Comparison of ENCODE assay signal across 16 cellular contexts in the genomic region with DNA sequence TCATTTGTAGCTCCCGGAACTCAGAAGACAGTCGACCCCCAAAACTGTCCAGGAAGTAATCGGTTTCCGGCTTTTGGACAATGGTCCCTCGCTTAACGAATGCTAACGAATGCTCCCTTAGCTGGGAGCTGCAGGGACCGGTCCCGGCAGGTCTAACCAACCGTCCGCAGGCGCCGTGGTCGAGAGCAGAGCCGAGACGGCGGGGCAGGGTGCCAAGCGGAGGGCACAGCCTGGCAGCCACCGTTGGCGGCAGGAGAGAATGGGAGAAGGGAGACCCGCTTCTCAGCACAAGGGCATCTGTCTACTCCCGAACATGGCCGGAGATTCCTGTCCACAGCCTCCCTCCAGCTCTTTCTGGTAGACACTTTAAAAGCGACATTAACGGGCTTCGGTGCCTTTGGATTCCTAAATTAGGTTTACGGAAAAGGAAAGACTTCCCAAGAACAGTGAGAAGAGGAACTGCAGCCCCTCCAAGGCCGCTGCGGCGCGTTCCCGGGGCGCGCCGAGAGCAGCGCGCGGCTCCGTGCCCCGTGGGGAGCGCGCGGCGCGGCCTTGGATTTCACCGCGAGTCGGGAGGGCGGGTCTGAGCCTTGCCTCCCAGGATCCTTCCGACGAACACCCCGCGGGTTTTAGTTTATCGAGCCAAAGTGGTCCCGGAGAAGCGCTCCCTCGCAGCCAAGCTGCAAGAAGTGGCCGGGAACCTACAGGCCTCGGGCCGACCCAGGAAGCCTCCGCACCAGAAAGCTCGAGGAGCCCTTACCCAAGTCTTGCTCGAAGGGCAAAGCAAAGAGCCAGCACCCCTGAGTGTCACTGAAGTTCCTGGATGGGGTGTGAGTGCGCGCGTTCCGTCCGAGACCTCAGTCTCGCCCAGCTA. TPM values are rescaled to one million over a fixed set of nuclear protein-coding genes. Genes with fewer than 3 reads are reported as not detected.
DNase-seq lines count a peak whose midpoint lies in the region; ATAC-seq and TF ChIP-seq lines count a peak whose summit lies in the region.
"Had no signal": no experiment of that assay in that cellular context is flagged by ENCODE, and none has a peak within 500 bp of the region (broad histone marks: within the 10 kb centered on the region; RNA-seq: fewer than 3 reads in every experiment).

No MANE protein-coding gene starts in this region.

- WGBS in H9 (ENCODE audit: extremely low coverage, insufficient read length, low lambda C conversion rate): no CpG with 5 or more reads among the region's 69 CpGs
- 4 to 9% (median 6%) methylated on average over 55 to 69 of the region's 69 CpGs for WGBS in heart left ventricle, 4 donors
- 3 to 6% (median 5%) methylated on average over 42 to 69 of the region's 69 CpGs for WGBS in adrenal gland, 4 donors

- no peak overlapping the region for H2BK20ac ChIP-seq in H9 (ENCODE audit: low read depth, low read length, poor library complexity, severe bottlenecking)

- H3K9me3 Mint-ChIP-seq in H9: no peaks in the 10 kb centered on the region; a peak in 1 of 5 replicates
- H3K9me3 Mint-ChIP-seq in neural progenitor cell: peaks cover 7% of the 10 kb centered on the region
- H3K9me3 Mint-ChIP-seq: activated naive CD4-positive, alpha-beta T cell treated with anti-CD3 and anti-CD28 coated beads, Interleukin-2, amount 50 U/mL, for 24 hours had no signal

- H4K5ac ChIP-seq in H9 (ENCODE audit: insufficient read length, low read depth, low read length): no peak overlapping the region

- no peaks in the 10 kb centered on the region for H3K36me3 ChIP-seq in heart left ventricle
- no peaks in the 10 kb centered on the region for H3K36me3 ChIP-seq in neural progenitor cell
- no peaks in the 10 kb centered on the region for H3K36me3 ChIP-seq in left lung
- no peaks in the 10 kb centered on the region for H3K36me3 ChIP-seq in adrenal gland (replicated peaks in 1 of 2)
- H3K36me3 ChIP-seq: prostate gland had no signal

- H3K27ac Mint-ChIP-seq in H9 (no peak overlapping the region), neural progenitor cell (no peak overlapping the region)
- H3K27ac Mint-ChIP-seq: activated naive CD4-positive, alpha-beta T cell treated with anti-CD3 and anti-CD28 coated beads, Interleukin-2, amount 50 U/mL, for 24 hours had no signal

- no peak overlapping the region for H2BK120ac ChIP-seq in H9 (ENCODE audit: low read depth, low read length, poor library complexity, severe bottlenecking)

- no peaks in the 10 kb centered on the region for H3K9me3 ChIP-seq in H9 (ENCODE audit: control insufficient read depth, low read depth, low read length)
- no peaks in the 10 kb centered on the region for H3K9me3 ChIP-seq in heart left ventricle
- H3K9me3 ChIP-seq in neural progenitor cell (ENCODE audit: low read depth): no peaks in the 10 kb centered on the region
- H3K9me3 ChIP-seq in left lung: no peaks in the 10 kb centered on the region
- H3K9me3 ChIP-seq in adrenal gland (replicated peaks in 1 of 3): no peaks in the 10 kb centered on the region

- H3K4me3 Mint-ChIP-seq in H9 (peak overlapping the region; percentile 54 to 84), neural progenitor cell (peak overlapping the region; percentile 77)
- H3K4me3 Mint-ChIP-seq: activated naive CD4-positive, alpha-beta T cell treated with anti-CD3 and anti-CD28 coated beads, Interleukin-2, amount 50 U/mL, for 24 hours had no signal

- H3K4me2 ChIP-seq in H9 (ENCODE audit: insufficient read depth, insufficient read length, low read length): peak overlapping the region; percentile 81
- H3K4me2 ChIP-seq in neural progenitor cell: peak overlapping the region; percentile 65

- no peak overlapping the region for H4K91ac ChIP-seq in H9 (ENCODE audit: insufficient read length, low read depth, low read length)

- H3T11ph ChIP-seq in H9 (ENCODE audit: low read length): no peak overlapping the region

- H3K23ac ChIP-seq in H9 (ENCODE audit: insufficient read length, low read depth, low read length): no peak overlapping the region

- peaks cover 32% of the 10 kb centered on the region for H3K23me2 ChIP-seq in H9 (ENCODE audit: insufficient read length, low read depth, low read length, poor library complexity, severe bottlenecking)

- TF ChIP-seq CTCF in H9 (conservative IDR thresholded peaks at IDR 0.05) (no peak), heart left ventricle (IDR thresholded peaks at IDR 0.05) (no peak), neural progenitor cell (IDR thresholded peaks at IDR 0.05) (no peak), left lung (IDR thresholded peaks at IDR 0.05) (no peak), adrenal gland (IDR thresholded peaks at IDR 0.05) (no peak)

- no peak overlapping the region for H4K8ac ChIP-seq in H9 (replicated peaks; ENCODE audit: insufficient read length, low read depth, low read length)

- H2AK5ac ChIP-seq in H9 (ENCODE audit: insufficient read length, low read length): no peak overlapping the region

- no peak overlapping the region for H3K27ac ChIP-seq in H9 (ENCODE audit: insufficient read length, low read depth, low read length)
- H3K27ac ChIP-seq in heart left ventricle: peak overlapping the region; percentile 67 to 97 (median 90)
- no peak overlapping the region for H3K27ac ChIP-seq in neural progenitor cell
- H3K27ac ChIP-seq in left lung: no peak overlapping the region
- no peak overlapping the region for H3K27ac ChIP-seq in adrenal gland
- H3K27ac ChIP-seq: prostate gland had no signal

- H2BK15ac ChIP-seq in H9 (ENCODE audit: low read depth, low read length): no peak overlapping the region

- peak overlapping the region; percentile 18 to 90 (median 68) for H3K4me3 ChIP-seq in heart left ventricle
- H3K4me3 ChIP-seq in neural progenitor cell: peak overlapping the region; percentile 24
- H3K4me3 ChIP-seq in left lung: no peak overlapping the region
- no peak overlapping the region for H3K4me3 ChIP-seq in adrenal gland
- H3K4me3 ChIP-seq: lung, prostate gland had no signal

- H2AFZ ChIP-seq in H9 (ENCODE audit: low read length) (no peak overlapping the region), neural progenitor cell (replicated peaks) (no peak overlapping the region)

- H3K4me1 Mint-ChIP-seq in H9: peaks cover 46 to 63% of the 10 kb centered on the region in 2 experiments
- peaks cover 21% of the 10 kb centered on the region for H3K4me1 Mint-ChIP-seq in neural progenitor cell

- TF ChIP-seq POLR2A in heart left ventricle (IDR thresholded peaks at IDR 0.05) (no peak), adrenal gland (IDR thresholded peaks at IDR 0.05) (no peak)

- H3K18ac ChIP-seq in H9 (ENCODE audit: insufficient read length, low read depth, low read length): no peak overlapping the region

- no peak overlapping the region for H2BK12ac ChIP-seq in H9 (ENCODE audit: insufficient read length, low read depth, low read length)

- H3K79me2 ChIP-seq in H9 (ENCODE audit: insufficient read depth, low read length): no peaks in the 10 kb centered on the region
- no peaks in the 10 kb centered on the region for H3K79me2 ChIP-seq in neural progenitor cell (ENCODE audit: low read depth)

- no peak overlapping the region for H3K4ac ChIP-seq in H9 (ENCODE audit: low read depth, low read length)

- H3K14ac ChIP-seq in H9 (ENCODE audit: insufficient read depth, low read length): no peak overlapping the region

- H4K20me1 ChIP-seq in H9 (ENCODE audit: control insufficient read depth, insufficient read depth, insufficient read length): no peaks in the 10 kb centered on the region
- H4K20me1 ChIP-seq in neural progenitor cell (ENCODE audit: low read depth): peaks cover 86% of the 10 kb centered on the region

- no peaks in the 10 kb centered on the region for H3K36me3 Mint-ChIP-seq in H9 (ENCODE audit: insufficient read depth in 1 of 3, low read depth in 3 of 3)
- H3K36me3 Mint-ChIP-seq in neural progenitor cell: no peaks in the 10 kb centered on the region

- H3K27me3 ChIP-seq in H9 (ENCODE audit: insufficient read depth, low read length) (peaks cover 93% of the 10 kb centered on the region), heart left ventricle (peaks cover 0 to 98% (median 26%) of the 10 kb centered on the region in 9 donors), neural progenitor cell (peaks cover 100% of the 10 kb centered on the region), left lung (peaks cover 100% of the 10 kb centered on the region in 2 donors), adrenal gland (peaks cover 93% of the 10 kb centered on the region)

- intact Hi-C loops in heart left ventricle (cut with DNase I) (loop anchor here in 6 of 10 donors (2.0 to 10.0 kb wide), 6 partner anchors 115 to 267 kb away; no protein-coding TSS in a partner anchor), left lung (cut with DNase I) (no loop called here), adrenal gland (cut with DNase I) (no loop called here)

- no peaks in the 10 kb centered on the region for H3K79me1 ChIP-seq in H9 (ENCODE audit: insufficient read depth, low read depth, low read length, poor library complexity, severe bottlenecking)

- H3K56ac ChIP-seq in H9 (ENCODE audit: insufficient read length, low read depth, low read length): no peak overlapping the region

- H3K27me3 Mint-ChIP-seq in H9 (ENCODE audit: low read depth) (peaks cover 99% of the 10 kb centered on the region), neural progenitor cell (ENCODE audit: insufficient read depth, low read depth) (peaks cover 88% of the 10 kb centered on the region)

- ATAC-seq in heart left ventricle (peak in 3 of 4 donors; percentile 16 to 38 (median 36)), left lung (no peak)

- H3K9ac ChIP-seq in H9 (ENCODE audit: extremely low read depth, insufficient read length, low read length) (no peak overlapping the region), neural progenitor cell (no peak overlapping the region)

- peak; percentile 60 for DNase-seq in H9
- DNase-seq in NCI-H1092 treated with DMSO at 0.1 percent for 48 hours (lab: John Stamatoyannopoulos, UW): peak; percentile 82
- DNase-seq in heart left ventricle: peak; percentile 43 to 73 (median 70)
- DNase-seq in neural progenitor cell (ENCODE audit: low spot score): peak; percentile 71
- DNase-seq in left lung: no peak
- DNase-seq in adrenal gland: no peak
- DNase-seq in stimulated activated CD4-positive, alpha-beta T cell treated with anti-CD3 and anti-CD28 coated beads, Interleukin-12 subunit alpha, Interleukin-12 subunit beta, amount 100 ng/mL, for 4 hours: no peak
- DNase-seq: activated CD4-positive, alpha-beta T cell treated with anti-CD3 and anti-CD28 coated beads, Interleukin-2, amount 50 U/mL, for 1 hour; cortex of kidney; foreskin melanocyte; GOT3; NCI-H1694 treated with DMSO at 0.1 percent for 48 hours had no signal

- H2BK5ac ChIP-seq in H9 (ENCODE audit: insufficient read length, low read length): no peak overlapping the region

- peaks cover 18% of the 10 kb centered on the region for H3F3A ChIP-seq in neural progenitor cell (ENCODE audit: low read depth)

- peaks cover 9% of the 10 kb centered on the region for H3K4me1 ChIP-seq in H9 (ENCODE audit: insufficient read depth, low read length)
- peaks cover 0 to 21% (median 2%) of the 10 kb centered on the region in 12 donors for H3K4me1 ChIP-seq in heart left ventricle
- H3K4me1 ChIP-seq in neural progenitor cell: peaks cover 10% of the 10 kb centered on the region
- peaks cover 0 to 13% of the 10 kb centered on the region in 2 donors for H3K4me1 ChIP-seq in left lung
- peaks cover 0 to 10% of the 10 kb centered on the region in 2 donors for H3K4me1 ChIP-seq in adrenal gland (replicated peaks in 1 of 2)
- H3K4me1 ChIP-seq: prostate gland had no signal

RNA-seq across cellular contexts. Expression of gene TBX20, which starts 3.6 kb away (rescaled TPM):
- not detected in 2 replicates for total RNA-seq in H9 (2021)
- total RNA-seq in heart left ventricle: 100 to 1,000 TPM in 7 of 9 donors, 10 to 100 TPM in 2; 84.8 to 155 (median 127) TPM
- 10 to 100 TPM in 1 of 2 donors, 1 to 10 TPM in 1; 5.1 to 30.8 TPM for polyA plus RNA-seq in heart left ventricle
- not detected in 2 replicates for total RNA-seq in neural progenitor cell (ENCODE audit: low replicate concordance)
- total RNA-seq in left lung: under 1 TPM in 1 of 2 donors, not detected in 1; 0.12 TPM
- total RNA-seq in adrenal gland: 10 to 100 TPM in 2 of 8 donors, 1 to 10 TPM in 2, under 1 TPM in 1, not detected in 3; 0.36 to 13.5 (median 9.4) TPM
- polyA plus RNA-seq in adrenal gland: 1 to 10 TPM in 2 of 3 donors, under 1 TPM in 1; 0.13 to 4.0 (median 1.5) TPM
- polyA plus RNA-seq: lung, thymus had no signal

Comparison
In these comparisons a context has a peak if more than half of its experiments do, and no peak if none do; other contexts are left out.
1. DNase-seq: peak in H9 (single experiment), NCI-H1092 treated with DMSO at 0.1 percent for 48 hours (single experiment), heart left ventricle (5 of 5) and neural progenitor cell (single experiment); none in left lung (0 of 2), adrenal gland (0 of 7) and stimulated activated CD4-positive, alpha-beta T cell treated with anti-CD3 and anti-CD28 coated beads, Interleukin-12 subunit alpha, Interleukin-12 subunit beta, amount 100 ng/mL, for 4 hours (single experiment).
2. H3K27ac ChIP-seq: peak in heart left ventricle (12 of 12); none in H9 (single experiment), neural progenitor cell (single experiment), left lung (0 of 2) and adrenal gland (0 of 5).
3. H3K4me3 ChIP-seq: peak in heart left ventricle (12 of 12) and neural progenitor cell (single experiment); none in left lung (0 of 2) and adrenal gland (0 of 4).
4. RNA of gene TBX20, which starts 3.6 kb away (total RNA-seq): 84.8 to 155 TPM in heart left ventricle; 0.36 to 13.5 TPM in adrenal gland, 0.12 TPM in left lung, not detected in H9 and not detected in neural progenitor cell; every median in the first group is over 4 times any median in the second.
5. intact Hi-C loops: an anchor here in heart left ventricle (2.0 to 10.0 kb wide); none called in left lung and adrenal gland.